Comparison of ENCODE assay signal across 20 cellular contexts in the genomic region with DNA sequence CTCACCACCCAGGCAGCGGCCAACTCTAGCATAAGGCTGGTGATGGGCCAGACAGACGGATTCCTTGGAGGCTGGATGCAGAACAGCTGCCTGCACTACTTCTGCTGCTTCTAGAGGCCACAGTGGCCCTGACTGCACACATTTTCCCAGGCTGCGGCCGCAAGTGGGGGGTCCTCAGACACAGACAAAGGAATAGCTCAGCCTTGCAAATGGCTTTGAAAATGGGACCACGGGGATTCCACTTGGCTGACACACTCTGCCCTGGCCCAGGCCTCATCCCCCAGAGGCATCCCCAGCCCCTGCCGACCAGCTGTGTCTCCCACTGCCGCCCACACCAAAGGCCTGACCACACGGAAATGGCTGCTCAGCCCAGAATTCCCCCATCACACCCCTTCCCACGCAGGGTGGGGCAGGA.
DNase-seq lines count a peak whose midpoint lies in the region; ATAC-seq and TF ChIP-seq lines count a peak whose summit lies in the region.
"Had no signal": no experiment of that assay in that cellular context is flagged by ENCODE, and none has a peak within 500 bp of the region (broad histone marks: within the 10 kb centered on the region; RNA-seq: fewer than 3 reads in every experiment).

No MANE protein-coding gene starts in this region.

- no peaks in the 10 kb centered on the region for H3F3A ChIP-seq in smooth muscle cell (ENCODE audit: low read depth)

- H3K4me3 ChIP-seq in SJCRH30 (peak overlapping the region; percentile 4; the same call in 1 of the 2 replicates), fibroblast of pulmonary artery (replicated peaks; ENCODE audit: low read depth, low read length) (no peak overlapping the region), smooth muscle cell (no peak overlapping the region)

- H3K27ac ChIP-seq in SJCRH30 (peak overlapping the region; percentile 86), smooth muscle cell (ENCODE audit: low read depth) (peak overlapping the region; percentile 65)
- H3K27ac ChIP-seq: KMS-11, parathyroid adenoma had no signal

- H3K9ac ChIP-seq in smooth muscle cell (ENCODE audit: low read depth) = no peak overlapping the region
- H3K9ac ChIP-seq: KMS-11, parathyroid adenoma had no signal

- WGBS in smooth muscle cell (ENCODE audit: low lambda C conversion rate) = 36% methylated on average over 9 of the region's 9 CpGs

- no peaks in the 10 kb centered on the region for H3K36me3 ChIP-seq in SJCRH30
- no peaks in the 10 kb centered on the region for H3K36me3 ChIP-seq in smooth muscle cell (ENCODE audit: low read depth)
- H3K36me3 ChIP-seq: BE2C had no signal

- no peak overlapping the region for H2AFZ ChIP-seq in smooth muscle cell (ENCODE audit: low read depth)
- H2AFZ ChIP-seq: parathyroid adenoma had no signal

- no peaks in the 10 kb centered on the region for H4K20me1 ChIP-seq in smooth muscle cell (ENCODE audit: low read depth)

- DNase-seq in SJCRH30 = peak; percentile 88 to 90
- DNase-seq in fibroblast of pulmonary artery (ENCODE audit: low read depth) = peak; percentile 44
- DNase-seq in mucosa of gallbladder (ENCODE audit: low spot score) = peak; percentile 44
- no peak for DNase-seq in smooth muscle cell (lab: John Stamatoyannopoulos, UW; ENCODE audit: unreplicated experiment)
- DNase-seq in medulla oblongata (ENCODE audit: extremely low spot score) = no peak
- DNase-seq in NCI-H128 (lab: John Stamatoyannopoulos, UW; ENCODE audit: unreplicated experiment) = no peak
- DNase-seq in activated CD4-positive, alpha-beta T cell treated with anti-CD3 and anti-CD28 coated beads, Interleukin-2, amount 50 U/mL, for 4 hours = no peak
- DNase-seq: activated naive CD8-positive, alpha-beta T cell treated with anti-CD3 and anti-CD28 coated beads for 36 hours; BE2C; Calu3; H9; NCI-H1417; NCI-H226; SIG-M5; T-helper 2 cell had no signal

- peaks cover 22% of the 10 kb centered on the region for H3K4me1 ChIP-seq in SJCRH30
- no peaks in the 10 kb centered on the region for H3K4me1 ChIP-seq in smooth muscle cell (ENCODE audit: low read depth)
- H3K4me1 ChIP-seq: BE2C, parathyroid adenoma had no signal

- no peak for ATAC-seq in HG03469 (IDR thresholded peaks at IDR 0.05; ENCODE audit: unreplicated experiment)
- ATAC-seq: esophagus mucosa; stimulated activated effector memory CD8-positive, alpha-beta T cell treated with anti-CD3 and anti-CD28 coated beads, Interleukin-12 subunit alpha, Interleukin-12 subunit beta, amount 100 ng/mL, for 72 hours had no signal

- H3K4me2 ChIP-seq in smooth muscle cell = no peak overlapping the region
- H3K4me2 ChIP-seq: KMS-11 had no signal

- no peaks in the 10 kb centered on the region for H3K79me2 ChIP-seq in smooth muscle cell (ENCODE audit: low read depth)
- H3K79me2 ChIP-seq: parathyroid adenoma had no signal

- H3K9me3 ChIP-seq in SJCRH30 (replicated peaks) = no peaks in the 10 kb centered on the region
- no peaks in the 10 kb centered on the region for H3K9me3 ChIP-seq in smooth muscle cell (replicated peaks; ENCODE audit: low read depth)
- H3K9me3 ChIP-seq: BE2C had no signal

- no peak for TF ChIP-seq CTCF in fibroblast of pulmonary artery (IDR thresholded peaks at IDR 0.05; ENCODE audit: low read length, missing control alignments)
- no peak for TF ChIP-seq CTCF in smooth muscle cell (IDR thresholded peaks at IDR 0.05; ENCODE audit: borderline replicate concordance, insufficient read depth, poor library complexity, severe bottlenecking)

- H3K27me3 ChIP-seq in SJCRH30 (no peaks in the 10 kb centered on the region), smooth muscle cell (ENCODE audit: low read depth) (no peaks in the 10 kb centered on the region)
- H3K27me3 ChIP-seq: BE2C had no signal

Comparison
In these comparisons a context has a peak if more than half of its experiments do, and no peak if none do; other contexts are left out.
1. DNase-seq: peak in SJCRH30 (2 of 2), fibroblast of pulmonary artery (single experiment) and mucosa of gallbladder (single experiment); none in smooth muscle cell (single experiment), medulla oblongata (single experiment), NCI-H128 (single experiment) and activated CD4-positive, alpha-beta T cell treated with anti-CD3 and anti-CD28 coated beads, Interleukin-2, amount 50 U/mL, for 4 hours (0 of 2).